ENCODE assay signal across 21 cellular contexts in the genomic region with DNA sequence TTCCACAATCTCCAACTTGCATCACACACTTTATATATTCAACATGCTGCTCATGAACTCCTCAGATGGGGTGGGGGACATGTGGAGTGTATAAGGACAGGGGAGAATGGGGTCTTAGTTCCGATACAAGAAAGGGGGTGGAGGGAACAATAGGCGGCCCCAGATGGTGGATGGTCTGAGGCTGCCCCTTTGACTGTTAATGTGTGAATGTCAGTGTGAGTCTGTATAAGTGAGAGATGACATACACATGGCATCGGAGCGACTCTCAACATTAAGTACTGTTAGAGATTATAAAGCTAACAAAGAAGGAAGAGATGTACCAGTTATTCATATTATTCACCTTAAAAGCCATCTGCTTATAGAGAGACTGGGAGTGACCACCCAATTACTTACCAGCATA.
"Had no signal": no experiment of that assay in that cellular context is flagged by ENCODE, and none has a peak within 500 bp of the region (broad histone marks: within the 10 kb centered on the region; RNA-seq: fewer than 3 reads in every experiment).

No MANE protein-coding gene starts in this region.

- H3K9me3 ChIP-seq: SJSA1 had no signal

- H3K27me3 ChIP-seq: SJSA1 had no signal

- H3K27ac ChIP-seq: HL-60, SJSA1, SK-N-MC had no signal

- DNase-seq: KBM-7, MV-4-11, NCI-H1048, NCI-H1105, NCI-H1417, NCI-H1436 treated with DMSO at 0.1 percent for 48 hours, NCI-H1694, NCI-H187 treated with DMSO at 0.1 percent for 48 hours, NCI-H2029 treated with DMSO at 0.1 percent for 48 hours, NCI-H2107, NCI-H2227 treated with DMSO at 0.1 percent for 48 hours, NCI-H524, NCI-H69, NCI-H774, Right ventricle myocardium superior, RPMI8226, SIG-M5 had no signal

- H3K36me3 ChIP-seq: SJSA1 had no signal

- H3K4me3 ChIP-seq: SJSA1, SK-N-MC had no signal

- FAIRE-seq: RCC 7860 had no signal
